In genomic region chr9:89928521-89929275, GRCh38 we compare ENCODE assay signal across 18 cellular contexts.
"Had no signal": no experiment of that assay in that cellular context is flagged by ENCODE, and none has a peak within 500 bp of the region (broad histone marks: within the 10 kb centered on the region; RNA-seq: fewer than 3 reads in every experiment).

No MANE protein-coding gene starts in this region.

- H3K36me3 Mint-ChIP-seq: naive thymus-derived CD8-positive, alpha-beta T cell had no signal

- DNase-seq: cortex of kidney; dorsolateral prefrontal cortex; effector CD8-positive, alpha-beta T cell; esophagus squamous epithelium; foreskin fibroblast; glutamatergic neuron; left colon; naive thymus-derived CD8-positive, alpha-beta T cell; ovary; right cardiac atrium; stimulated activated CD4-positive, alpha-beta T cell treated with anti-CD3 and anti-CD28 coated beads, Interleukin-2, amount 100 ng/mL, for 48 hours; stimulated activated naive CD4-positive, alpha-beta T cell treated with Interleukin-2 at 50 U/mL for 16 hours; upper lobe of left lung; uterus had no signal

- H3K4me1 ChIP-seq: uterus had no signal

- H3K9me3 ChIP-seq: esophagus squamous epithelium, gastroesophageal sphincter, ovary, upper lobe of left lung, uterus had no signal

- H3K36me3 ChIP-seq: esophagus squamous epithelium, gastroesophageal sphincter, ovary, upper lobe of left lung, uterus had no signal

- H3K27ac ChIP-seq: dorsolateral prefrontal cortex, epithelial cell of prostate, gastroesophageal sphincter, ovary had no signal

- H3K4me3 ChIP-seq: dorsolateral prefrontal cortex, esophagus squamous epithelium, gastroesophageal sphincter, ovary, smooth muscle cell, upper lobe of left lung, uterus had no signal

- H3K27me3 ChIP-seq: dorsolateral prefrontal cortex, gastroesophageal sphincter, ovary, upper lobe of left lung, uterus had no signal

- H3K9me3 Mint-ChIP-seq: naive thymus-derived CD8-positive, alpha-beta T cell had no signal

- ATAC-seq: gastroesophageal sphincter; left colon; naive thymus-derived CD8-positive, alpha-beta T cell; right cardiac atrium had no signal

- H3K4me3 Mint-ChIP-seq: naive thymus-derived CD8-positive, alpha-beta T cell; neural crest cell had no signal
